ENCODE assay signal across 1 cellular context in genomic region chr22:50783033-50783880, GRCh38.
A peak's percentile ranks its signal among the peaks of the same experiment; 100 is the strongest.
TF ChIP-seq lines count a peak whose summit lies in the region.

TSS of gene RABL2B (minus strand) at chr22:50783636. CDS start at chr22:50782294, 1,342 bp downstream.

TF ChIP-seq in HepG2, 621 proteins besides CTCF, POLR2A, EP300 and RAD21 (continued from another document):
- TF ChIP-seq HNRNPLL (IDR thresholded peaks at IDR 0.05; ENCODE audit: low read depth, low read length, poor library complexity, severe bottlenecking) (peak; percentile 74), ZFY (CRISPR knock-in tag; IDR thresholded peaks at IDR 0.05) (peak; percentile 83), ARID5B (CRISPR knock-in tag; IDR thresholded peaks at IDR 0.05) (0 out of 2 replicates have a peak, but pooled peaks have one; percentile 29), BCL6 (CRISPR knock-in tag; IDR thresholded peaks at IDR 0.05) (peak; percentile 66), SPEN (CRISPR knock-in tag; IDR thresholded peaks at IDR 0.05; ENCODE audit: low read depth) (peak; percentile 76; the same call in 1 of the 2 replicates), ZNF335 (CRISPR knock-in tag; IDR thresholded peaks at IDR 0.05) (peak; percentile 99), ZMYM4 (CRISPR knock-in tag; IDR thresholded peaks at IDR 0.05) (peak; percentile 51; the same call in 1 of the 2 replicates), ELF1 (CRISPR knock-in tag; IDR thresholded peaks at IDR 0.05) (peak; percentile 92), ZNF788 (CRISPR knock-in tag; IDR thresholded peaks at IDR 0.05; ENCODE audit: borderline replicate concordance) (0 out of 2 replicates have a peak, but pooled peaks have one; percentile 33), TFDP2 (CRISPR knock-in tag; IDR thresholded peaks at IDR 0.05) (peak; percentile 71; the same call in 1 of the 2 replicates), ELF3 (CRISPR knock-in tag; IDR thresholded peaks at IDR 0.05) (peak; percentile 89), HCFC1 (IDR thresholded peaks at IDR 0.05; ENCODE audit: low read depth, low read length) (peak; percentile 53), KAT7 (CRISPR knock-in tag; IDR thresholded peaks at IDR 0.05; ENCODE audit: borderline replicate concordance) (0 out of 2 replicates have a peak, but pooled peaks have one; percentile 45), KLF16 (CRISPR knock-in tag; IDR thresholded peaks at IDR 0.05) (peak in 1 of 2 experiments; percentile 80; a peak in 2 of 4 replicates), ATF4 (CRISPR knock-in tag; IDR thresholded peaks at IDR 0.05) (0 out of 4 replicates have a peak, but pooled peaks of 1 of the 2 experiments have one; percentile 16), MNT (IDR thresholded peaks at IDR 0.05) (peak; percentile 21; the same call in 1 of the 2 replicates), KLF6 (CRISPR knock-in tag; IDR thresholded peaks at IDR 0.05) (0 out of 2 replicates have a peak, but pooled peaks have one; percentile 28), GATAD1 (CRISPR knock-in tag; IDR thresholded peaks at IDR 0.05) (peak; percentile 84), PHF21A (CRISPR knock-in tag; IDR thresholded peaks at IDR 0.05) (0 out of 2 replicates have a peak, but pooled peaks have one; percentile 20), THAP11 (CRISPR knock-in tag; IDR thresholded peaks at IDR 0.05) (peak; percentile 85), MIXL1 (CRISPR knock-in tag; IDR thresholded peaks at IDR 0.05) (0 out of 2 replicates have a peak, but pooled peaks have one; percentile 17), FOXC1 (CRISPR knock-in tag; IDR thresholded peaks at IDR 0.05; ENCODE audit: borderline replicate concordance) (peak; percentile 26; the same call in 1 of the 2 replicates), FOXK1 (CRISPR knock-in tag; IDR thresholded peaks at IDR 0.05; ENCODE audit: borderline replicate concordance, low read depth) (peak; percentile 17; the same call in 1 of the 2 replicates), ZNF414 (CRISPR knock-in tag; IDR thresholded peaks at IDR 0.05) (0 out of 2 replicates have a peak, but pooled peaks have one; percentile 56), MED1 (CRISPR knock-in tag; IDR thresholded peaks at IDR 0.05) (0 out of 2 replicates have a peak, but pooled peaks have one; percentile 26), KMT2B (CRISPR knock-in tag; IDR thresholded peaks at IDR 0.05) (peak; percentile 58; the same call in 1 of the 2 replicates), POLR2AphosphoS5 (IDR thresholded peaks at IDR 0.05; ENCODE audit: low read depth, low read length) (0 out of 2 replicates have a peak, but pooled peaks have one; percentile 36), TGIF2 (CRISPR knock-in tag; IDR thresholded peaks at IDR 0.05) (peak; percentile 39; the same call in 1 of the 2 replicates), HDAC1 (CRISPR knock-in tag; IDR thresholded peaks at IDR 0.05) (peak; percentile 92), GABPA (IDR thresholded peaks at IDR 0.05; ENCODE audit: low read depth, low read length) (peak; percentile 63), GABPA (CRISPR knock-in tag; IDR thresholded peaks at IDR 0.05; ENCODE audit: low read depth) (peak; percentile 65; the same call in 1 of the 2 replicates)
- TF ChIP-seq, protein P1, sequence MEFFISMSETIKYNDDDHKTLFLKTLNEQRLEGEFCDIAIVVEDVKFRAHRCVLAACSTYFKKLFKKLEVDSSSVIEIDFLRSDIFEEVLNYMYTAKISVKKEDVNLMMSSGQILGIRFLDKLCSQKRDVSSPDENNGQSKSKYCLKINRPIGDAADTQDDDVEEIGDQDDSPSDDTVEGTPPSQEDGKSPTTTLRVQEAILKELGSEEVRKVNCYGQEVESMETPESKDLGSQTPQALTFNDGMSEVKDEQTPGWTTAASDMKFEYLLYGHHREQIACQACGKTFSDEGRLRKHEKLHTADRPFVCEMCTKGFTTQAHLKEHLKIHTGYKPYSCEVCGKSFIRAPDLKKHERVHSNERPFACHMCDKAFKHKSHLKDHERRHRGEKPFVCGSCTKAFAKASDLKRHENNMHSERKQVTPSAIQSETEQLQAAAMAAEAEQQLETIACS (CRISPR knock-in tag; IDR thresholded peaks at IDR 0.05), result peak; percentile 81
- TF ChIP-seq, protein P2, sequence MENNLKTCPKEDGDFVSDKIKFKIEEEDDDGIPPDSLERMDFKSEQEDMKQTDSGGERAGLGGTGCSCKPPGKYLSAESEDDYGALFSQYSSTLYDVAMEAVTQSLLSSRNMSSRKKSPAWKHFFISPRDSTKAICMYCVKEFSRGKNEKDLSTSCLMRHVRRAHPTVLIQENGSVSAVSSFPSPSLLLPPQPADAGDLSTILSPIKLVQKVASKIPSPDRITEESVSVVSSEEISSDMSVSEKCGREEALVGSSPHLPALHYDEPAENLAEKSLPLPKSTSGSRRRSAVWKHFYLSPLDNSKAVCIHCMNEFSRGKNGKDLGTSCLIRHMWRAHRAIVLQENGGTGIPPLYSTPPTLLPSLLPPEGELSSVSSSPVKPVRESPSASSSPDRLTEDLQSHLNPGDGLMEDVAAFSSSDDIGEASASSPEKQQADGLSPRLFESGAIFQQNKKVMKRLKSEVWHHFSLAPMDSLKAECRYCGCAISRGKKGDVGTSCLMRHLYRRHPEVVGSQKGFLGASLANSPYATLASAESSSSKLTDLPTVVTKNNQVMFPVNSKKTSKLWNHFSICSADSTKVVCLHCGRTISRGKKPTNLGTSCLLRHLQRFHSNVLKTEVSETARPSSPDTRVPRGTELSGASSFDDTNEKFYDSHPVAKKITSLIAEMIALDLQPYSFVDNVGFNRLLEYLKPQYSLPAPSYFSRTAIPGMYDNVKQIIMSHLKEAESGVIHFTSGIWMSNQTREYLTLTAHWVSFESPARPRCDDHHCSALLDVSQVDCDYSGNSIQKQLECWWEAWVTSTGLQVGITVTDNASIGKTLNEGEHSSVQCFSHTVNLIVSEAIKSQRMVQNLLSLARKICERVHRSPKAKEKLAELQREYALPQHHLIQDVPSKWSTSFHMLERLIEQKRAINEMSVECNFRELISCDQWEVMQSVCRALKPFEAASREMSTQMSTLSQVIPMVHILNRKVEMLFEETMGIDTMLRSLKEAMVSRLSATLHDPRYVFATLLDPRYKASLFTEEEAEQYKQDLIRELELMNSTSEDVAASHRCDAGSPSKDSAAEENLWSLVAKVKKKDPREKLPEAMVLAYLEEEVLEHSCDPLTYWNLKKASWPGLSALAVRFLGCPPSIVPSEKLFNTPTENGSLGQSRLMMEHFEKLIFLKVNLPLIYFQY (CRISPR knock-in tag; IDR thresholded peaks at IDR 0.05; ENCODE audit: borderline replicate concordance), result peak; percentile 92
- TF ChIP-seq, protein P3, sequence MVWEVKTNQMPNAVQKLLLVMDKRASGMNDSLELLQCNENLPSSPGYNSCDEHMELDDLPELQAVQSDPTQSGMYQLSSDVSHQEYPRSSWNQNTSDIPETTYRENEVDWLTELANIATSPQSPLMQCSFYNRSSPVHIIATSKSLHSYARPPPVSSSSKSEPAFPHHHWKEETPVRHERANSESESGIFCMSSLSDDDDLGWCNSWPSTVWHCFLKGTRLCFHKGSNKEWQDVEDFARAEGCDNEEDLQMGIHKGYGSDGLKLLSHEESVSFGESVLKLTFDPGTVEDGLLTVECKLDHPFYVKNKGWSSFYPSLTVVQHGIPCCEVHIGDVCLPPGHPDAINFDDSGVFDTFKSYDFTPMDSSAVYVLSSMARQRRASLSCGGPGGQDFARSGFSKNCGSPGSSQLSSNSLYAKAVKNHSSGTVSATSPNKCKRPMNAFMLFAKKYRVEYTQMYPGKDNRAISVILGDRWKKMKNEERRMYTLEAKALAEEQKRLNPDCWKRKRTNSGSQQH (CRISPR knock-in tag; IDR thresholded peaks at IDR 0.05; ENCODE audit: low read depth), result peak; percentile 66; the same call in 1 of the 2 replicates
- TF ChIP-seq, protein P4, sequence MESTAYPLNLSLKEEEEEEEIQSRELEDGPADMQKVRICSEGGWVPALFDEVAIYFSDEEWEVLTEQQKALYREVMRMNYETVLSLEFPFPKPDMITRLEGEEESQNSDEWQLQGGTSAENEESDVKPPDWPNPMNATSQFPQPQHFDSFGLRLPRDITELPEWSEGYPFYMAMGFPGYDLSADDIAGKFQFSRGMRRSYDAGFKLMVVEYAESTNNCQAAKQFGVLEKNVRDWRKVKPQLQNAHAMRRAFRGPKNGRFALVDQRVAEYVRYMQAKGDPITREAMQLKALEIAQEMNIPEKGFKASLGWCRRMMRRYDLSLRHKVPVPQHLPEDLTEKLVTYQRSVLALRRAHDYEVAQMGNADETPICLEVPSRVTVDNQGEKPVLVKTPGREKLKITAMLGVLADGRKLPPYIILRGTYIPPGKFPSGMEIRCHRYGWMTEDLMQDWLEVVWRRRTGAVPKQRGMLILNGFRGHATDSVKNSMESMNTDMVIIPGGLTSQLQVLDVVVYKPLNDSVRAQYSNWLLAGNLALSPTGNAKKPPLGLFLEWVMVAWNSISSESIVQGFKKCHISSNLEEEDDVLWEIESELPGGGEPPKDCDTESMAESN (CRISPR knock-in tag; conservative IDR thresholded peaks at IDR 0.05), result 0 out of 2 replicates have a peak, but pooled peaks have one; percentile 36
- TF ChIP-seq, protein P5, sequence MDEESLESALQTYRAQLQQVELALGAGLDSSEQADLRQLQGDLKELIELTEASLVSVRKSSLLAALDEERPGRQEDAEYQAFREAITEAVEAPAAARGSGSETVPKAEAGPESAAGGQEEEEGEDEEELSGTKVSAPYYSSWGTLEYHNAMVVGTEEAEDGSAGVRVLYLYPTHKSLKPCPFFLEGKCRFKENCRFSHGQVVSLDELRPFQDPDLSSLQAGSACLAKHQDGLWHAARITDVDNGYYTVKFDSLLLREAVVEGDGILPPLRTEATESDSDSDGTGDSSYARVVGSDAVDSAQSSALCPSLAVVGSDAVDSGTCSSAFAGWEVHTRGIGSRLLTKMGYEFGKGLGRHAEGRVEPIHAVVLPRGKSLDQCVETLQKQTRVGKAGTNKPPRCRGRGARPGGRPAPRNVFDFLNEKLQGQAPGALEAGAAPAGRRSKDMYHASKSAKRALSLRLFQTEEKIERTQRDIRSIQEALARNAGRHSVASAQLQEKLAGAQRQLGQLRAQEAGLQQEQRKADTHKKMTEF (CRISPR knock-in tag; IDR thresholded peaks at IDR 0.05), result 0 out of 2 replicates have a peak, but pooled peaks have one; percentile 54
- TF ChIP-seq, protein P6, sequence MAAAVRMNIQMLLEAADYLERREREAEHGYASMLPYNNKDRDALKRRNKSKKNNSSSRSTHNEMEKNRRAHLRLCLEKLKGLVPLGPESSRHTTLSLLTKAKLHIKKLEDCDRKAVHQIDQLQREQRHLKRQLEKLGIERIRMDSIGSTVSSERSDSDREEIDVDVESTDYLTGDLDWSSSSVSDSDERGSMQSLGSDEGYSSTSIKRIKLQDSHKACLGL (CRISPR knock-in tag; IDR thresholded peaks at IDR 0.05), result peak; percentile 85; the same call in 1 of the 2 replicates
TF ChIP-seq in HepG2: peak in this region for 92; not testable (repeated sequence) for 529.
